1 cellular context compared by ENCODE assay signal in the genomic region with DNA sequence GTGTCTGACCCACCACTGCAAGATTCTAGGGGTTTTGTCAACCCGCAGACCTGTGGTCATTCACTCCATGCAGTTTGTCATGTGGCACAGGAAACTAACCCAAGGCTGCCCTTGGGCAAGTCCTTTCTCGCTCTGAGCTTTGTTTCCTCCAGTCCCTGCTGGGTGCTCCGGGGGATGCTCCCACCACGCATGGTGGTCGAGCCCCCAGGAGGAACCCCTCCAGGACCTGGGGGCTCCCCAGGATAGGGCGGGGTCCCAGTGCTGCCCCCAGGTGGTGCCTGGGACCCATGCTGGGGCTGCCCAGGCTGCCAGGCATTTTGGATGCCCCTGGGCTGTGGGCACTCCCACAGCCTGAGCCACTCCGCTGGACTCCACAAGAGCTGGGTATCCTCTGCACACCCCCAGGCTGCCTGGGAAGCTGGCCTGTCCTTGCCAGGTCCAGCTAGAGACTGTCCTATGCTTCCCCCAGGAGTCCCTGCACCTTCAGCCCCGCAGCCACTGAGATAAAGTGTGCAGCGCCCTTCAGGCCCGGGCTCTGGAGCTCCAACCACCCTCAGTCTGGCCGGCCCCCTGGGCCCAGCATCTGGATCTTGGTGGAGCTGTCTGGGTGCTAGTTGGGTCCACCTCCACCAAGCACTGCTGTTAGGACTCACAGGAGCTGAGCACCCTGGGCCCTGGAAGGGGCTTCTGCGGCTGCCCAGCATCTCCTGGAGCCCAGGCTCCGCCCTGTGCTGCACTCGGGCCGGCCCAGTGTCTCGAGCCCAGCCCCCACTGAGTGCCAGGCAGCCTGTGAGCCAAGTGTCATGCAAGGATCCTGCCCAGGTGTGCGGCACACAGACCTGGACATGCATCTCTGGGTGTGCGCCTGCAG.
TF ChIP-seq lines count a peak whose summit lies in the region.

No MANE protein-coding gene starts in this region.

TF ChIP-seq in HCT116, 20 proteins besides CTCF, POLR2A, EP300 and RAD21 (continued from another document):
- TF ChIP-seq, protein P1, sequence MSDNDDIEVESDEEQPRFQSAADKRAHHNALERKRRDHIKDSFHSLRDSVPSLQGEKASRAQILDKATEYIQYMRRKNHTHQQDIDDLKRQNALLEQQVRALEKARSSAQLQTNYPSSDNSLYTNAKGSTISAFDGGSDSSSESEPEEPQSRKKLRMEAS (IDR thresholded peaks at IDR 0.05), result no peak
- TF ChIP-seq EGR1 (IDR thresholded peaks at IDR 0.05; ENCODE audit: low read depth) (no peak), EZH2phosphoT487 (IDR thresholded peaks at IDR 0.05; ENCODE audit: borderline replicate concordance) (no peak), FOSL1 (IDR thresholded peaks at IDR 0.05; ENCODE audit: low read depth) (no peak), SRF (IDR thresholded peaks at IDR 0.05; ENCODE audit: low read depth) (no peak), SIN3A (IDR thresholded peaks at IDR 0.05; ENCODE audit: low read depth) (no peak), YY1 (IDR thresholded peaks at IDR 0.05; ENCODE audit: extremely low read depth, insufficient replicate concordance, low read depth, low read length) (no peak), POLR2AphosphoS5 (IDR thresholded peaks at IDR 0.05; ENCODE audit: low read depth, low read length) (no peak)
- TF ChIP-seq, protein P2, sequence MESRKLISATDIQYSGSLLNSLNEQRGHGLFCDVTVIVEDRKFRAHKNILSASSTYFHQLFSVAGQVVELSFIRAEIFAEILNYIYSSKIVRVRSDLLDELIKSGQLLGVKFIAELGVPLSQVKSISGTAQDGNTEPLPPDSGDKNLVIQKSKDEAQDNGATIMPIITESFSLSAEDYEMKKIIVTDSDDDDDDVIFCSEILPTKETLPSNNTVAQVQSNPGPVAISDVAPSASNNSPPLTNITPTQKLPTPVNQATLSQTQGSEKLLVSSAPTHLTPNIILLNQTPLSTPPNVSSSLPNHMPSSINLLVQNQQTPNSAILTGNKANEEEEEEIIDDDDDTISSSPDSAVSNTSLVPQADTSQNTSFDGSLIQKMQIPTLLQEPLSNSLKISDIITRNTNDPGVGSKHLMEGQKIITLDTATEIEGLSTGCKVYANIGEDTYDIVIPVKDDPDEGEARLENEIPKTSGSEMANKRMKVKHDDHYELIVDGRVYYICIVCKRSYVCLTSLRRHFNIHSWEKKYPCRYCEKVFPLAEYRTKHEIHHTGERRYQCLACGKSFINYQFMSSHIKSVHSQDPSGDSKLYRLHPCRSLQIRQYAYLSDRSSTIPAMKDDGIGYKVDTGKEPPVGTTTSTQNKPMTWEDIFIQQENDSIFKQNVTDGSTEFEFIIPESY (IDR thresholded peaks at IDR 0.05; ENCODE audit: extremely low read depth, insufficient replicate concordance, low read length), result no peak
TF ChIP-seq in HCT116: peak in this region for 0.
